Comparison of ENCODE assay signal across 8 cellular contexts in the genomic region with DNA sequence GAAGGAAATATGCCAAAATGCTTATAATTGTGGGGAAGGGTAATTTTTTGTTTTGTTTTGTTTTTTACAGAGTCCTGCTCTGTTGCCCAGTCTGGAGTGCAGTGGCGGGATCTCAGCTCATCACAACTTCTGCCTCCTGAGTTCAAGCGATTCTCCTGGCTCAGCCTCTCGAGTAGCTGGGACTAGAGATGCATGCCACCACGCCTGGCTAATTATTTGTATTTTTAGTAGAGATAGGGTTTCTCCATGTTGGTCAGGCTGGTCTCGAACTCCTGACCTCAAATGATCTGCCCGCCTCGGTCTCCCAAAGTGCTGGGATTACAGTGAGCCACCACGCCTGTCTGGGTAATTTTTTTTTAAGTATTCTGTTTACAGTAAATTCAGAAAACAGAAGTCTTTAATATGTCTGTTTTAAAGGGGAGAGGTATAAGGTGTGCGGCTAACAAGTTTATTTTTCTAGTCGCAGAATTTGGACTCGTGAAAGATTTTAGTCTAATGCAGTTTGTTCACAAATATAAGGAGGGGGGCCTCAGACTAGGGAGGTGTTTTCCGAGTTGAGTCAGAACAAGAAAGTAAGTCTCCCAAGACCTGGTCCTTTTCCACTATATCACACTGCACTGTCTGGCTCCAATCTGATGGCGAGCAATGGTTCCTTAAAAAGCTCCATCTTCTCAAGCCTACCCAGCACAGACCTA. TPM values are rescaled to one million over a fixed set of nuclear protein-coding genes. Genes with fewer than 3 reads are reported as not detected.
A peak's percentile ranks its signal among the peaks of the same experiment; 100 is the strongest.
DNase-seq lines count a peak whose midpoint lies in the region; ATAC-seq, FAIRE-seq and TF ChIP-seq lines count a peak whose summit lies in the region.

No MANE protein-coding gene starts in this region.

- H3K27ac Mint-ChIP-seq in CD4-positive, alpha-beta T cell: peak overlapping the region; percentile 89
- H3K27ac Mint-ChIP-seq in H9: no peak overlapping the region
- H3K27ac Mint-ChIP-seq in naive B cell: peak overlapping the region; percentile 31 to 97 (median 90)

- H3K36me3 ChIP-seq in ascending aorta (no peaks in the 10 kb centered on the region), aorta (ENCODE audit: control insufficient read depth in 1 of 2, insufficient read depth in 2 of 2, low read length in 1 of 2) (no peaks in the 10 kb centered on the region)

- intact Hi-C loops in CD4-positive, alpha-beta T cell (cut with DNase I, micrococcal nuclease): loop anchor here (5.0 to 10.0 kb wide), 10 partner anchors 77 to 1909 kb away; a partner anchor contains a TSS
- intact Hi-C loops in ascending aorta (cut with DNase I) (loop anchor here (2.0 to 10.0 kb wide), 3 partner anchors 175 to 1319 kb away; a partner anchor contains a TSS), aorta (cut with DNase I) (loop anchor here (10.0 kb wide), 1 partner anchor 79 kb away; no protein-coding TSS in a partner anchor)

- DNase-seq in CD4-positive, alpha-beta T cell: no peak
- DNase-seq in H9 (no peak), ascending aorta (ENCODE audit: low spot score in 2 of 2) (no peak), naive B cell (no peak), aorta (no peak), D721Med (ENCODE audit: insufficient read length, low spot score) (no peak)
- DNase-seq in activated CD4-positive, CD25-positive, alpha-beta regulatory T cell treated with anti-CD3 and anti-CD28 coated beads, Interleukin-2, amount 50 U/mL, for 72 hours: no peak

- no peak overlapping the region for H3K27ac ChIP-seq in CD4-positive, alpha-beta T cell (ENCODE audit: low read depth, low read length)
- H3K27ac ChIP-seq in H9 (ENCODE audit: insufficient read length, low read depth, low read length): no peak overlapping the region
- peak overlapping the region; percentile 76 to 85 for H3K27ac ChIP-seq in ascending aorta
- no peak overlapping the region for H3K27ac ChIP-seq in aorta (ENCODE audit: low read depth in 1 of 2, low read length in 2 of 2)

- H3T11ph ChIP-seq in H9 (ENCODE audit: low read length): no peak overlapping the region

- H3K27me3 ChIP-seq in CD4-positive, alpha-beta T cell (ENCODE audit: control insufficient read depth, insufficient read depth, low read length): no peaks in the 10 kb centered on the region
- peaks cover 23% of the 10 kb centered on the region; the same call in 1 of the 2 replicates for H3K27me3 ChIP-seq in H9 (ENCODE audit: insufficient read depth, low read length)
- no peaks in the 10 kb centered on the region for H3K27me3 ChIP-seq in ascending aorta
- no peaks in the 10 kb centered on the region for H3K27me3 ChIP-seq in aorta (ENCODE audit: control insufficient read depth in 1 of 2, insufficient read depth in 2 of 2, low read length in 1 of 2)

- CTCF ChIA-PET in CD4-positive, alpha-beta T cell (lab: Charles Lee): no interaction called here

- peaks cover 9% of the 10 kb centered on the region for H3K23me2 ChIP-seq in H9 (ENCODE audit: insufficient read length, low read depth, low read length, poor library complexity, severe bottlenecking)

- no peaks in the 10 kb centered on the region for H4K20me1 ChIP-seq in H9 (ENCODE audit: control insufficient read depth, insufficient read depth, insufficient read length)

- no peak overlapping the region for H2BK120ac ChIP-seq in H9 (ENCODE audit: low read depth, low read length, poor library complexity, severe bottlenecking)

- H3K14ac ChIP-seq in H9 (ENCODE audit: insufficient read depth, low read length): no peak overlapping the region

- peaks cover 3% of the 10 kb centered on the region; the same call in 1 of the 2 replicates for H3K4me1 ChIP-seq in H9 (ENCODE audit: insufficient read depth, low read length)
- H3K4me1 ChIP-seq in ascending aorta: peaks cover 0 to 10% of the 10 kb centered on the region in 2 donors
- no peaks in the 10 kb centered on the region for H3K4me1 ChIP-seq in aorta (ENCODE audit: control insufficient read depth in 1 of 2, insufficient read depth in 2 of 2, low read length in 2 of 2)

- no peak overlapping the region for H3K4ac ChIP-seq in H9 (ENCODE audit: low read depth, low read length)

- FAIRE-seq in D721Med (lab: Jason Lieb, UNC): no peak

- POLR2A ChIA-PET in CD4-positive, alpha-beta T cell (lab: Charles Lee): interaction anchor here (0.6 to 1.2 kb wide), 4 partner anchors 11 to 319 kb away, joined by 3 to 8 read pairs (median 3); a partner anchor contains a TSS

- H2BK15ac ChIP-seq in H9 (ENCODE audit: low read depth, low read length): no peak overlapping the region

- H2AFZ ChIP-seq in H9 (ENCODE audit: low read length): no peak overlapping the region

- H3K79me1 ChIP-seq in H9 (ENCODE audit: insufficient read depth, low read depth, low read length, poor library complexity, severe bottlenecking): no peaks in the 10 kb centered on the region

- H3K4me2 ChIP-seq in H9 (ENCODE audit: insufficient read depth, insufficient read length, low read length): no peak overlapping the region

- H2BK5ac ChIP-seq in H9 (ENCODE audit: insufficient read length, low read length): no peak overlapping the region

- no peak overlapping the region for H4K91ac ChIP-seq in H9 (ENCODE audit: insufficient read length, low read depth, low read length)

- no peak overlapping the region for H4K8ac ChIP-seq in H9 (replicated peaks; ENCODE audit: insufficient read length, low read depth, low read length)

- peaks cover 9% of the 10 kb centered on the region for H3K36me3 Mint-ChIP-seq in CD4-positive, alpha-beta T cell (ENCODE audit: low read depth)
- H3K36me3 Mint-ChIP-seq in H9 (ENCODE audit: insufficient read depth in 1 of 3, low read depth in 3 of 3) (no peaks in the 10 kb centered on the region), naive B cell (no peaks in the 10 kb centered on the region)

- no peaks in the 10 kb centered on the region for H3K9me3 Mint-ChIP-seq in CD4-positive, alpha-beta T cell
- H3K9me3 Mint-ChIP-seq in H9 (no peaks in the 10 kb centered on the region; a peak in 1 of 5 replicates), naive B cell (peaks cover 0 to 2% (median 0%) of the 10 kb centered on the region in 7 donors)

- no peak for ATAC-seq in CD4-positive, alpha-beta T cell (ENCODE audit: poor library complexity)
- ATAC-seq in naive B cell (ENCODE audit: low read depth in 2 of 2): no peak
- no peak for ATAC-seq in HG02798 (IDR thresholded peaks at IDR 0.05; ENCODE audit: poor library complexity, unreplicated experiment)
- no peak for ATAC-seq in aorta (ENCODE audit: low FRiP score)

- H4K5ac ChIP-seq in H9 (ENCODE audit: insufficient read length, low read depth, low read length): no peak overlapping the region

- no CpG with 5 or more reads among the region's 13 CpGs for WGBS in H9 (ENCODE audit: extremely low coverage, insufficient read length, low lambda C conversion rate)
- 77% methylated on average over 13 of the region's 13 CpGs for WGBS in aorta, 2 donors

- no peak overlapping the region for H3K56ac ChIP-seq in H9 (ENCODE audit: insufficient read length, low read depth, low read length)

- H2BK20ac ChIP-seq in H9 (ENCODE audit: low read depth, low read length, poor library complexity, severe bottlenecking): no peak overlapping the region

- H2BK12ac ChIP-seq in H9 (ENCODE audit: insufficient read length, low read depth, low read length): no peak overlapping the region

- no peaks in the 10 kb centered on the region for H3K79me2 ChIP-seq in H9 (ENCODE audit: insufficient read depth, low read length)

- TF ChIP-seq CTCF in CD4-positive, alpha-beta T cell (IDR thresholded peaks at IDR 0.05): no peak
- TF ChIP-seq CTCF in H9 (conservative IDR thresholded peaks at IDR 0.05) (no peak), ascending aorta (IDR thresholded peaks at IDR 0.05) (no peak), D721Med (IDR thresholded peaks at IDR 0.05; ENCODE audit: insufficient read depth, missing control alignments) (no peak)

- no peak overlapping the region for H3K18ac ChIP-seq in H9 (ENCODE audit: insufficient read length, low read depth, low read length)

- no peaks in the 10 kb centered on the region for H3K9me3 ChIP-seq in CD4-positive, alpha-beta T cell (ENCODE audit: control insufficient read depth, low read length)
- H3K9me3 ChIP-seq in H9 (ENCODE audit: control insufficient read depth, low read depth, low read length) (no peaks in the 10 kb centered on the region), ascending aorta (no peaks in the 10 kb centered on the region), aorta (ENCODE audit: control insufficient read depth, low read length) (no peaks in the 10 kb centered on the region)

- H3K27me3 Mint-ChIP-seq in CD4-positive, alpha-beta T cell: no peaks in the 10 kb centered on the region
- H3K27me3 Mint-ChIP-seq in H9 (ENCODE audit: low read depth): peaks cover 57% of the 10 kb centered on the region
- no peaks in the 10 kb centered on the region for H3K27me3 Mint-ChIP-seq in naive B cell

- no peak overlapping the region for H2AK5ac ChIP-seq in H9 (ENCODE audit: insufficient read length, low read length)

- peak overlapping the region; percentile 80 to 90 for H3K4me3 ChIP-seq in ascending aorta
- no peak overlapping the region for H3K4me3 ChIP-seq in aorta (ENCODE audit: low read length in 2 of 2)

- no peak overlapping the region for H3K9ac ChIP-seq in H9 (ENCODE audit: extremely low read depth, insufficient read length, low read length)

- H3K23ac ChIP-seq in H9 (ENCODE audit: insufficient read length, low read depth, low read length): no peak overlapping the region

- H3K4me1 Mint-ChIP-seq in CD4-positive, alpha-beta T cell (ENCODE audit: low read depth): peaks cover 48% of the 10 kb centered on the region
- H3K4me1 Mint-ChIP-seq in H9 (peaks cover 6% of the 10 kb centered on the region in 2 experiments), naive B cell (peaks cover 29 to 56% (median 31%) of the 10 kb centered on the region in 3 donors)

- H3K4me3 Mint-ChIP-seq in CD4-positive, alpha-beta T cell: peak overlapping the region; percentile 97
- H3K4me3 Mint-ChIP-seq in H9 (peak overlapping the region; percentile 63 to 77; a peak in 4 of 5 replicates), naive B cell (peak overlapping the region; percentile 86 to 96 (median 90))

RNA-seq across cellular contexts. Expression of a gene that starts 1.5 kb away (rescaled TPM):
- 10 to 100 TPM; 12.4 to 12.5 TPM for total RNA-seq in CD4-positive, alpha-beta T cell
- total RNA-seq in H9 (2021) (3.1 and 3.5 TPM in 2 replicates), ascending aorta (31.8 TPM), aorta (10 to 100 TPM; 61.3 to 97.8 TPM)
- polyA plus RNA-seq in naive B cell (ENCODE audit: low read depth in 6 of 6) (10 to 100 TPM in 1 of 6 donors, 1 to 10 TPM in 5; 5.0 to 10.1 (median 6.8) TPM), aorta (10 to 100 TPM; 20.3 to 49.7 TPM)

Comparison
In these comparisons a context has a peak if more than half of its experiments do, and no peak if none do; other contexts are left out.
1. H3K27ac ChIP-seq: peak in ascending aorta (2 of 2); none in CD4-positive, alpha-beta T cell (single experiment), H9 (single experiment) and aorta (0 of 2).
2. H3K27ac Mint-ChIP-seq: peak in CD4-positive, alpha-beta T cell (single experiment) and naive B cell (6 of 6); none in H9 (0 of 3).
3. H3K4me3 ChIP-seq: peak in ascending aorta (2 of 2); none in aorta (0 of 2).
4. Peak in every context shown above with its lines, with median percentiles within 50 percentile points of each other: H3K4me3 Mint-ChIP-seq.